Comparison of ENCODE assay signal across 8 cellular contexts in genomic region chr3:46923559-46924350, GRCh38. TPM values are rescaled to one million over a fixed set of nuclear protein-coding genes. Genes with fewer than 3 reads are reported as not detected.
DNase-seq lines count a peak whose midpoint lies in the region; ATAC-seq, FAIRE-seq and TF ChIP-seq lines count a peak whose summit lies in the region.

No MANE protein-coding gene starts in this region.

- H3K4me1 ChIP-seq in HepG2 (ENCODE audit: insufficient read depth, low read length) (no peaks in the 10 kb centered on the region), thyroid gland (peaks cover 35 to 39% of the 10 kb centered on the region in 2 donors)

- H3K9me3 ChIP-seq in HepG2 (ENCODE audit: low read length) (no peaks in the 10 kb centered on the region), thyroid gland (no peaks in the 10 kb centered on the region)

- peaks cover 51 to 91% of the 10 kb centered on the region in 2 experiments for H3K36me3 ChIP-seq in HepG2 (replicated peaks in 1 of 2; ENCODE audit: control insufficient read depth in 1 of 2, insufficient read depth in 2 of 2, low read length in 2 of 2)
- H3K36me3 ChIP-seq in thyroid gland: peaks cover 46 to 48% of the 10 kb centered on the region in 2 donors

- peaks cover 10% of the 10 kb centered on the region; the same call in 1 of the 2 replicates for H4K20me1 ChIP-seq in HepG2 (ENCODE audit: insufficient read depth, low read length)

- ATAC-seq in T-cell (replicated peaks in 1 of 4) (peak in 2 of 4 experiments; percentile 38 to 52), HepG2 (peak; percentile 77)

- H2AFZ ChIP-seq in HepG2 (ENCODE audit: low read length): no peak overlapping the region

- DNase-seq in SHP77 (lab: John Stamatoyannopoulos, UW): peak; percentile 7 to 16
- DNase-seq in SHP77 treated with DMSO at 0.1 percent for 48 hours (lab: John Stamatoyannopoulos, UW): no peak
- peak in 21 of 34 experiments; percentile 14 to 37 (median 27) for DNase-seq in T-cell
- DNase-seq in chondrocyte (ENCODE audit: low spot score): peak; percentile 87
- DNase-seq in HepG2 (ENCODE audit: low spot score): peak; percentile 31
- DNase-seq in thyroid gland: no peak
- no peak for DNase-seq in NCI-H128 (lab: John Stamatoyannopoulos, UW; ENCODE audit: unreplicated experiment)
- no peak for DNase-seq in NCI-H226

- H3K27ac Mint-ChIP-seq in T-cell: no peak overlapping the region
- H3K27ac Mint-ChIP-seq in chondrocyte (ENCODE audit: unreplicated experiment): no peak overlapping the region

- H3K27me3 ChIP-seq in HepG2 (ENCODE audit: control insufficient read depth in 1 of 2, insufficient read depth in 2 of 2, low read length in 2 of 2) (no peaks in the 10 kb centered on the region), thyroid gland (no peaks in the 10 kb centered on the region)

- POLR2A ChIA-PET in T-cell (lab: Charles Lee) (no interaction called here), HepG2 (lab: Yijun Ruan, JAX) (interaction anchor here (1.4 to 1.6 kb wide), 2 partner anchors 56 to 58 kb away, joined by 3 to 4 read pairs; partner anchors contain the start of gene NBEAL2)

- TF ChIP-seq CTCF in chondrocyte (IDR thresholded peaks at IDR 0.05) (peak; percentile 91), HepG2 (CRISPR knock-in tag; IDR thresholded peaks at IDR 0.05) (peak; percentile 78), thyroid gland (IDR thresholded peaks at IDR 0.05) (peak; percentile 15 to 74 (median 54))

- H3K4me3 ChIP-seq in HepG2 (replicated peaks in 1 of 3; ENCODE audit: insufficient read depth in 1 of 3, low read depth in 2 of 3, low read length in 3 of 3): no peak overlapping the region
- H3K4me3 ChIP-seq in thyroid gland (replicated peaks in 1 of 3): no peak overlapping the region

- H3K4me1 Mint-ChIP-seq in T-cell: peaks cover 35 to 46% (median 36%) of the 10 kb centered on the region in 3 donors
- peaks cover 6% of the 10 kb centered on the region for H3K4me1 Mint-ChIP-seq in chondrocyte (ENCODE audit: low read depth)

- CTCF ChIA-PET in T-cell (lab: Charles Lee) (interaction anchor here (0.6 to 1.6 kb wide), 3 partner anchors 24 to 685 kb away, joined by 3 read pairs; no protein-coding TSS in a partner anchor), HepG2 (lab: Yijun Ruan, JAX; ENCODE audit: low intra/inter-chr PET ratio, low total read pairs) (interaction anchor here (0.9 to 2.1 kb wide), 3 partner anchors 12 to 75 kb away, joined by 3 to 27 read pairs (median 3); no protein-coding TSS in a partner anchor)

- H3K9me3 Mint-ChIP-seq in T-cell: peaks cover 0 to 6% (median 3%) of the 10 kb centered on the region in 3 donors
- H3K9me3 Mint-ChIP-seq in chondrocyte (ENCODE audit: low read depth): no peaks in the 10 kb centered on the region

- TF ChIP-seq EP300 in HepG2 (IDR thresholded peaks at IDR 0.05; ENCODE audit: low read depth in 2 of 2, low read length in 2 of 2) (no peak), HepG2 (CRISPR knock-in tag; IDR thresholded peaks at IDR 0.05; ENCODE audit: borderline replicate concordance) (no peak)

- peaks cover 2% of the 10 kb centered on the region for H3K79me2 ChIP-seq in HepG2 (ENCODE audit: insufficient read depth, low read length)

- H3K4me2 ChIP-seq in HepG2 (ENCODE audit: low read depth, low read length): no peak overlapping the region

- intact Hi-C loops in HepG2 (cut with micrococcal nuclease; ENCODE audit: unreplicated experiment) (loop anchor here (10.0 kb wide), 1 partner anchor 51 kb away; the partner anchor contains the start of genes CCDC12 and NBEAL2), thyroid gland (cut with DNase I) (loop anchor here (5.0 kb wide), 1 partner anchor 74 kb away; no protein-coding TSS in a partner anchor)

- H3K36me3 Mint-ChIP-seq in T-cell (peaks cover 64% of the 10 kb centered on the region), chondrocyte (ENCODE audit: low read depth) (peaks cover 29% of the 10 kb centered on the region)

- 84% methylated on average over 9 of the region's 11 CpGs for WGBS in HepG2 (ENCODE audit: low lambda C conversion rate)
- WGBS in thyroid gland, 2 donors: 57 to 60% methylated on average over 9 to 10 of the region's 11 CpGs

- BruUV-seq in HepG2 (replicated peaks; lab: Mats Ljungman, UMichigan): no TSS peak

- no peak overlapping the region for H3K9ac ChIP-seq in HepG2 (ENCODE audit: insufficient read depth, low read depth, low read length)

- FAIRE-seq in HepG2 (lab: Jason Lieb, UNC): no peak

- TF ChIP-seq POLR2A in HepG2 (IDR thresholded peaks at IDR 0.05; ENCODE audit: insufficient read depth in 1 of 2, low read depth in 2 of 2, low read length in 2 of 2) (no peak), thyroid gland (IDR thresholded peaks at IDR 0.05) (no peak)

- H3K27me3 Mint-ChIP-seq in T-cell (no peaks in the 10 kb centered on the region), chondrocyte (ENCODE audit: low read depth) (no peaks in the 10 kb centered on the region)

- TF ChIP-seq RAD21 in HepG2 (CRISPR knock-in tag; IDR thresholded peaks at IDR 0.05): peak; percentile 87

- H3K27ac ChIP-seq in HepG2 (ENCODE audit: extremely low read length, insufficient read depth, low read length) (no peak overlapping the region), thyroid gland (peak overlapping the region in 1 of 3 donors; percentile 3)

- in situ Hi-C loops in HepG2 (cut with HindIII; ENCODE audit: extremely low pct_ligation_motif_present, low pct_unique_long_range_greater_than_20kb): no loop called here

- H3K4me3 Mint-ChIP-seq in T-cell (no peak overlapping the region), chondrocyte (ENCODE audit: unreplicated experiment) (no peak overlapping the region)

RNA-seq across cellular contexts. Expression of gene PTH1R, which starts 46.2 kb away (rescaled TPM):
- total RNA-seq in T-cell (under 1 TPM in 1 of 5 donors, not detected in 4; 0.32 TPM), chondrocyte (2.4 to 6.3 TPM (median 3.1 TPM) in 3 replicates), HepG2 (2016; rRNA removed; fragmentation: Illumina TruSeq; extraction: Trizol) (not detected in 2 replicates), thyroid gland (10 to 100 TPM in 1 of 4 donors, 1 to 10 TPM in 3; 1.2 to 10.6 (median 4.4) TPM)
- not detected in 2 replicates for total RNA-seq in HepG2 (2016; cell fraction: cytosol; rRNA removed; fragmentation: Illumina TruSeq; extraction: Trizol; ENCODE audit: low read depth)
- total RNA-seq in HepG2 (2016; cell fraction: insoluble cytoplasmic fraction; rRNA removed; fragmentation: Illumina TruSeq; extraction: Trizol): not detected in 2 replicates
- not detected in 2 replicates for total RNA-seq in HepG2 (2016; cell fraction: membrane; rRNA removed; fragmentation: Illumina TruSeq; extraction: Trizol)
- total RNA-seq in HepG2 (2016; cell fraction: nucleus; rRNA removed; fragmentation: Illumina TruSeq; extraction: Trizol): not detected in 2 replicates
- not detected in 2 replicates for polyA plus RNA-seq in HepG2 (2011; rRNA removed)
- polyA plus RNA-seq in HepG2 (2011; cell fraction: cytosol; rRNA removed): not detected in 2 replicates
- 0.10 TPM in 1 of 2 replicates, not detected in the other for polyA plus RNA-seq in HepG2 (2011; cell fraction: nucleus; rRNA removed)
- polyA plus RNA-seq in HepG2 (2012): not detected in 2 replicates
- polyA plus RNA-seq in HepG2 (2016; cell fraction: cytosol; fragmentation: Illumina TruSeq; extraction: Trizol; ENCODE audit: low read depth): not detected in 2 replicates
- polyA plus RNA-seq in HepG2 (2016; cell fraction: insoluble cytoplasmic fraction; fragmentation: Illumina TruSeq; extraction: Trizol; ENCODE audit: low read depth): not detected in 2 replicates
- not detected in 2 replicates for polyA plus RNA-seq in HepG2 (2016; cell fraction: membrane; fragmentation: Illumina TruSeq; extraction: Trizol; ENCODE audit: low read depth)
- not detected in 2 replicates for polyA plus RNA-seq in HepG2 (2016; cell fraction: nucleus; fragmentation: Illumina TruSeq; extraction: Trizol; ENCODE audit: insufficient read depth, low read depth)
- not detected in 2 replicates for polyA minus RNA-seq in HepG2 (2011; rRNA and poly(A)+ RNA removed; ENCODE audit: low replicate concordance)
- not detected in 2 replicates for polyA minus RNA-seq in HepG2 (2011; cell fraction: cytosol; rRNA and poly(A)+ RNA removed)
- not detected in 2 replicates for polyA minus RNA-seq in HepG2 (2011; cell fraction: nucleus; rRNA and poly(A)+ RNA removed)

RNA-seq across cellular contexts. Expression of gene CCDC12, which starts 52.8 kb away (rescaled TPM):
- total RNA-seq in T-cell (10 to 100 TPM; 66.5 to 78.4 (median 72.8) TPM), chondrocyte (21.8 to 23.3 TPM (median 22.3 TPM) in 3 replicates), HepG2 (2016; rRNA removed; fragmentation: Illumina TruSeq; extraction: Trizol) (49.5 and 55.2 TPM in 2 replicates), thyroid gland (10 to 100 TPM; 43.2 to 60.6 (median 51.8) TPM)
- total RNA-seq in HepG2 (2016; cell fraction: cytosol; rRNA removed; fragmentation: Illumina TruSeq; extraction: Trizol; ENCODE audit: low read depth): 28.7 and 32.4 TPM in 2 replicates
- total RNA-seq in HepG2 (2016; cell fraction: insoluble cytoplasmic fraction; rRNA removed; fragmentation: Illumina TruSeq; extraction: Trizol): 52.2 and 56.9 TPM in 2 replicates
- total RNA-seq in HepG2 (2016; cell fraction: membrane; rRNA removed; fragmentation: Illumina TruSeq; extraction: Trizol): 27.1 and 29.7 TPM in 2 replicates
- total RNA-seq in HepG2 (2016; cell fraction: nucleus; rRNA removed; fragmentation: Illumina TruSeq; extraction: Trizol): 28.6 and 32.0 TPM in 2 replicates
- 28.9 and 30.1 TPM in 2 replicates for polyA plus RNA-seq in HepG2 (2011; rRNA removed)
- 32.7 and 35.6 TPM in 2 replicates for polyA plus RNA-seq in HepG2 (2011; cell fraction: cytosol; rRNA removed)
- polyA plus RNA-seq in HepG2 (2011; cell fraction: nucleus; rRNA removed): 40.0 and 40.6 TPM in 2 replicates
- 26.3 and 31.7 TPM in 2 replicates for polyA plus RNA-seq in HepG2 (2012)
- polyA plus RNA-seq in HepG2 (2016; cell fraction: cytosol; fragmentation: Illumina TruSeq; extraction: Trizol; ENCODE audit: low read depth): 14.7 and 15.4 TPM in 2 replicates
- 73.4 and 79.9 TPM in 2 replicates for polyA plus RNA-seq in HepG2 (2016; cell fraction: insoluble cytoplasmic fraction; fragmentation: Illumina TruSeq; extraction: Trizol; ENCODE audit: low read depth)
- 18.7 and 18.8 TPM in 2 replicates for polyA plus RNA-seq in HepG2 (2016; cell fraction: membrane; fragmentation: Illumina TruSeq; extraction: Trizol; ENCODE audit: low read depth)
- polyA plus RNA-seq in HepG2 (2016; cell fraction: nucleus; fragmentation: Illumina TruSeq; extraction: Trizol; ENCODE audit: insufficient read depth, low read depth): 55.2 TPM in 2 replicates
- polyA minus RNA-seq in HepG2 (2011; rRNA and poly(A)+ RNA removed; ENCODE audit: low replicate concordance): 53.2 and 59.2 TPM in 2 replicates
- polyA minus RNA-seq in HepG2 (2011; cell fraction: cytosol; rRNA and poly(A)+ RNA removed): 9.3 and 12.2 TPM in 2 replicates
- 41.3 and 55.9 TPM in 2 replicates for polyA minus RNA-seq in HepG2 (2011; cell fraction: nucleus; rRNA and poly(A)+ RNA removed)

RNA-seq across cellular contexts. Expression of gene NBEAL2, which starts 55.7 kb away (rescaled TPM):
- total RNA-seq in T-cell (100 to 1,000 TPM; 141 to 206 (median 182) TPM), chondrocyte (15.9 to 18.1 TPM (median 16.5 TPM) in 3 replicates), HepG2 (2016; rRNA removed; fragmentation: Illumina TruSeq; extraction: Trizol) (6.0 and 9.7 TPM in 2 replicates), thyroid gland (10 to 100 TPM; 19.4 to 38.6 (median 27.5) TPM)
- total RNA-seq in HepG2 (2016; cell fraction: cytosol; rRNA removed; fragmentation: Illumina TruSeq; extraction: Trizol; ENCODE audit: low read depth): 1.8 and 2.7 TPM in 2 replicates
- total RNA-seq in HepG2 (2016; cell fraction: insoluble cytoplasmic fraction; rRNA removed; fragmentation: Illumina TruSeq; extraction: Trizol): 6.0 and 8.3 TPM in 2 replicates
- 4.1 and 4.3 TPM in 2 replicates for total RNA-seq in HepG2 (2016; cell fraction: membrane; rRNA removed; fragmentation: Illumina TruSeq; extraction: Trizol)
- total RNA-seq in HepG2 (2016; cell fraction: nucleus; rRNA removed; fragmentation: Illumina TruSeq; extraction: Trizol): 14.8 and 19.9 TPM in 2 replicates
- polyA plus RNA-seq in HepG2 (2011; rRNA removed): 12.4 and 15.8 TPM in 2 replicates
- 3.6 and 4.9 TPM in 2 replicates for polyA plus RNA-seq in HepG2 (2011; cell fraction: cytosol; rRNA removed)
- 222 and 246 TPM in 2 replicates for polyA plus RNA-seq in HepG2 (2011; cell fraction: nucleus; rRNA removed)
- 7.9 and 16.7 TPM in 2 replicates for polyA plus RNA-seq in HepG2 (2012)
- polyA plus RNA-seq in HepG2 (2016; cell fraction: cytosol; fragmentation: Illumina TruSeq; extraction: Trizol; ENCODE audit: low read depth): 0.67 and 0.80 TPM in 2 replicates
- 6.4 and 7.7 TPM in 2 replicates for polyA plus RNA-seq in HepG2 (2016; cell fraction: insoluble cytoplasmic fraction; fragmentation: Illumina TruSeq; extraction: Trizol; ENCODE audit: low read depth)
- polyA plus RNA-seq in HepG2 (2016; cell fraction: membrane; fragmentation: Illumina TruSeq; extraction: Trizol; ENCODE audit: low read depth): 1.5 and 1.8 TPM in 2 replicates
- polyA plus RNA-seq in HepG2 (2016; cell fraction: nucleus; fragmentation: Illumina TruSeq; extraction: Trizol; ENCODE audit: insufficient read depth, low read depth): 69.9 and 76.5 TPM in 2 replicates
- polyA minus RNA-seq in HepG2 (2011; rRNA and poly(A)+ RNA removed; ENCODE audit: low replicate concordance): 8.9 and 19.6 TPM in 2 replicates
- polyA minus RNA-seq in HepG2 (2011; cell fraction: cytosol; rRNA and poly(A)+ RNA removed): 2.9 and 3.9 TPM in 2 replicates
- polyA minus RNA-seq in HepG2 (2011; cell fraction: nucleus; rRNA and poly(A)+ RNA removed): 18.7 and 21.3 TPM in 2 replicates

Comparison
In these comparisons a context has a peak if more than half of its experiments do, and no peak if none do; other contexts are left out.
1. DNase-seq: peak in SHP77 (2 of 2), T-cell (21 of 34), chondrocyte (single experiment) and HepG2 (single experiment); none in SHP77 treated with DMSO at 0.1 percent for 48 hours (single experiment), thyroid gland (0 of 2), NCI-H128 (single experiment) and NCI-H226 (single experiment).
2. Peak in every context shown above with its lines, with median percentiles within 50 percentile points of each other: CTCF ChIP-seq.